In the genomic region with DNA sequence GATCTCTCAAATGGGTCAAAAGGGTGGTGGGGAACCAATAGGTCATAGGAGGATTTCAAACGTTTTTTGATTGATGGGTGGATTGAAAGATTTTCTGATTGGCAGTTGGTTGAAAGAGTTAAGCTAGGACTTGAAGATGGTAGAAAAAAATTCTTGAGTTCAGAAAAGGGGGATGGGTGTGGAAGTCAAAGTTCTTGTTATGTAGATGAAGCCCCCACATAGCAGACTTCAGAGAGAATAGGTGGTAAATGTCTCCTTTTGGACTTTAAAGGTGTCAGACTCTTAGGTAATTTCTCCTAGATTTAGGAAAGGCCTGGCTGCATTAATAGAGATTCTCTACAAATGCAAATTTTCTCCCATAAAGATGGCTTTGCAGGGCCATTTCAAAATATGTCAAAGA, we compare ENCODE assay signal across 23 cellular contexts.
"Had no signal": no experiment of that assay in that cellular context is flagged by ENCODE, and none has a peak within 500 bp of the region (broad histone marks: within the 10 kb centered on the region; RNA-seq: fewer than 3 reads in every experiment).

No MANE protein-coding gene starts in this region.

- H3K27me3 ChIP-seq: suprapubic skin had no signal

- H3K36me3 ChIP-seq: spleen, suprapubic skin, tibial artery had no signal

- H3K27ac ChIP-seq: parathyroid adenoma, psoas muscle, spleen, suprapubic skin, tibial artery had no signal

- ATAC-seq: activated naive CD8-positive, alpha-beta T cell treated with anti-CD3 and anti-CD28 coated beads, Interleukin-2, amount 50 U/mL, for 24 hours; effector memory CD8-positive, alpha-beta T cell; naive thymus-derived CD4-positive, alpha-beta T cell; psoas muscle had no signal

- H3K9me3 ChIP-seq: psoas muscle, suprapubic skin had no signal

- H3K9ac ChIP-seq: parathyroid adenoma had no signal

- DNase-seq: activated CD4-positive, alpha-beta memory T cell treated with anti-CD3 and anti-CD28 coated beads, Interleukin-2, amount 10 ng/mL, durations not matched to agents 7 days and 5 days; activated CD4-positive, alpha-beta T cell treated with anti-CD3 and anti-CD28 coated beads for 1 hour; activated CD4-positive, alpha-beta T cell treated with anti-CD3 and anti-CD28 coated beads, Interleukin-2, amount 10 ng/mL, durations not matched to agents 7 days and 5 days; activated CD8-positive, alpha-beta memory T cell treated with anti-CD3 and anti-CD28 coated beads, Interleukin-2, amount 50 U/mL, for 48 hours; activated naive CD8-positive, alpha-beta T cell treated with anti-CD3 and anti-CD28 coated beads, Interleukin-2, amount 50 U/mL, for 24 hours; activated T-cell treated with anti-CD3 and anti-CD28 coated beads, Interleukin-2, amount 50 U/mL, for 24 hours; amygdala; caudate nucleus; cortex of kidney; effector memory CD8-positive, alpha-beta T cell; foreskin fibroblast; head of caudate nucleus; hippocampal formation; midbrain; naive thymus-derived CD4-positive, alpha-beta T cell; occipital lobe; psoas muscle; spleen; stimulated activated naive CD4-positive, alpha-beta T cell; T-helper 2 cell; tibial artery had no signal

- H3K4me3 ChIP-seq: psoas muscle, spleen, suprapubic skin, tibial artery had no signal

- H3K4me1 ChIP-seq: parathyroid adenoma, psoas muscle, spleen, suprapubic skin, tibial artery had no signal
